17 cellular contexts compared by ENCODE assay signal in genomic region chr9:95738438-95738837, GRCh38.
DNase-seq lines count a peak whose midpoint lies in the region; ATAC-seq and TF ChIP-seq lines count a peak whose summit lies in the region.
"Had no signal": no experiment of that assay in that cellular context is flagged by ENCODE, and none has a peak within 500 bp of the region (broad histone marks: within the 10 kb centered on the region; RNA-seq: fewer than 3 reads in every experiment).

No MANE protein-coding gene starts in this region.

- no TSS peak for BruUV-seq in HCT116 (replicated peaks; lab: Mats Ljungman, UMichigan)

- CTCF ChIA-PET in HCT116 (lab: Charles Lee), result no interaction called here

- peak overlapping the region; percentile 8 for H2BK120ac ChIP-seq in trophoblast cell (ENCODE audit: insufficient read depth, low read length, poor library complexity)

- H3K79me2 ChIP-seq in HCT116 (ENCODE audit: insufficient read depth, low read length) (no peaks in the 10 kb centered on the region), trophoblast cell (ENCODE audit: control insufficient read depth, insufficient read depth, low read length, poor library complexity) (peaks cover 1% of the 10 kb centered on the region)

- H4K20me1 ChIP-seq in HCT116 (ENCODE audit: insufficient read depth), result no peaks in the 10 kb centered on the region
- H4K20me1 ChIP-seq: BLaER1 treated with 17β-estradiol and CSF1 and Interleukin-3, amounts not matched to agents 10 nM and 100 nM had no signal

- H3K4me1 ChIP-seq in HCT116 (ENCODE audit: control insufficient read depth in 1 of 2, insufficient read depth in 2 of 2, low read length in 2 of 2) (peaks cover 0 to 6% of the 10 kb centered on the region in 2 experiments; a peak in 2 of 4 replicates), trophoblast cell (ENCODE audit: control insufficient read depth in 1 of 2, insufficient read depth in 2 of 2, low read length in 2 of 2) (peaks cover 22 to 26% of the 10 kb centered on the region in 2 experiments), right cardiac atrium (ENCODE audit: control insufficient read depth, insufficient read depth, low read length) (no peaks in the 10 kb centered on the region)

- intact Hi-C loops in HCT116 (cut with micrococcal nuclease), result no loop called here
- intact Hi-C loops in right cardiac atrium (cut with DNase I), result no loop called here

- no peak overlapping the region for H3K4me3 Mint-ChIP-seq in immature natural killer cell
- H3K4me3 Mint-ChIP-seq: B cell; CD8-positive, alpha-beta T cell; H9 had no signal

- H2BK5ac ChIP-seq in trophoblast cell (ENCODE audit: low read depth, low read length, poor library complexity), result no peak overlapping the region

- H3K36me3 Mint-ChIP-seq in immature natural killer cell, result peaks cover 0 to 4% (median 0%) of the 10 kb centered on the region in 3 donors
- H3K36me3 Mint-ChIP-seq: CD8-positive, alpha-beta T cell had no signal

- H3K27me3 Mint-ChIP-seq in immature natural killer cell (ENCODE audit: low read depth in 3 of 3), result peaks cover 0 to 7% (median 0%) of the 10 kb centered on the region in 3 donors

- H3K4me2 ChIP-seq in HCT116 (ENCODE audit: low read length) (no peak overlapping the region), trophoblast cell (ENCODE audit: low read length) (no peak overlapping the region)

- no peak for TF ChIP-seq RAD21 in HCT116 (IDR thresholded peaks at IDR 0.05; ENCODE audit: low read depth)

- no peaks in the 10 kb centered on the region for H3K9me3 ChIP-seq in HCT116 (ENCODE audit: control insufficient read depth in 1 of 2, insufficient read depth in 1 of 2, low read depth in 1 of 2, low read length in 2 of 2)
- no peaks in the 10 kb centered on the region for H3K9me3 ChIP-seq in trophoblast cell (ENCODE audit: insufficient read depth, low read depth, low read length)
- no peaks in the 10 kb centered on the region for H3K9me3 ChIP-seq in right cardiac atrium (ENCODE audit: control insufficient read depth, low read length)
- H3K9me3 ChIP-seq: BLaER1 treated with 17β-estradiol and CSF1 and Interleukin-3, amounts not matched to agents 10 nM and 100 nM had no signal

- no peak overlapping the region for H3K4ac ChIP-seq in trophoblast cell (ENCODE audit: low read depth, low read length)

- DNase-seq in HCT116 (ENCODE audit: low read depth, low spot score), result no peak
- peak; percentile 17 for DNase-seq in M059J (ENCODE audit: low read depth)
- peak; percentile 6 to 12 (median 8) for DNase-seq in immature natural killer cell
- DNase-seq in trophoblast cell, result no peak
- no peak for DNase-seq in stimulated activated naive CD4-positive, alpha-beta T cell (lab: John Stamatoyannopoulos, UW)
- DNase-seq in right cardiac atrium, result no peak
- DNase-seq: 8988T; Calu3; CD8-positive, alpha-beta T cell; DMS79 treated with DMSO at 0.1 percent for 48 hours; GF-D8; GOT3; H9; IMR-90 had no signal

- no peaks in the 10 kb centered on the region for H3K36me3 ChIP-seq in HCT116 (ENCODE audit: control insufficient read depth in 1 of 2, insufficient read depth in 2 of 2, low read length in 2 of 2)
- H3K36me3 ChIP-seq in trophoblast cell (ENCODE audit: control insufficient read depth in 1 of 2, insufficient read depth in 2 of 2, low read length in 2 of 2), result no peaks in the 10 kb centered on the region
- H3K36me3 ChIP-seq: BLaER1 treated with 17β-estradiol and CSF1 and Interleukin-3, amounts not matched to agents 10 nM and 100 nM had no signal

- peak overlapping the region; percentile 53 for H4K91ac ChIP-seq in trophoblast cell (ENCODE audit: low read depth, low read length)

- H3K9me3 Mint-ChIP-seq in immature natural killer cell, result peaks cover 0 to 2% (median 0%) of the 10 kb centered on the region in 6 donors
- H3K9me3 Mint-ChIP-seq: CD8-positive, alpha-beta T cell; H9 had no signal

- H3K27ac Mint-ChIP-seq in immature natural killer cell, result no peak overlapping the region
- H3K27ac Mint-ChIP-seq: B cell; CD8-positive, alpha-beta T cell; H9 had no signal

- H3K27me3 ChIP-seq in HCT116 (ENCODE audit: insufficient read depth, low read length) (no peaks in the 10 kb centered on the region), trophoblast cell (ENCODE audit: insufficient read depth, low read length) (no peaks in the 10 kb centered on the region), right cardiac atrium (ENCODE audit: control insufficient read depth, insufficient read depth) (no peaks in the 10 kb centered on the region)
- H3K27me3 ChIP-seq: BLaER1 treated with 17β-estradiol and CSF1 and Interleukin-3, amounts not matched to agents 10 nM and 100 nM had no signal

- no peak overlapping the region for H4K12ac ChIP-seq in trophoblast cell (ENCODE audit: low read depth, low read length)

- no peak overlapping the region for H2AFZ ChIP-seq in HCT116 (ENCODE audit: low read depth, low read length, poor library complexity, severe bottlenecking)
- no peak overlapping the region for H2AFZ ChIP-seq in trophoblast cell (ENCODE audit: insufficient read depth, low read length, poor library complexity)

- no peak for ATAC-seq in HCT116
- ATAC-seq in right cardiac atrium, result no peak
- no peak for ATAC-seq in HG02678 (IDR thresholded peaks at IDR 0.05; ENCODE audit: unreplicated experiment)
- ATAC-seq: CD8-positive, alpha-beta T cell had no signal

- no peak for TF ChIP-seq CTCF in HCT116 (IDR thresholded peaks at IDR 0.05 in 2 of 3, conservative IDR thresholded peaks at IDR 0.05 in 1 of 3; ENCODE audit: borderline replicate concordance in 1 of 3, insufficient read depth in 1 of 3, low read depth in 2 of 3, low read length in 2 of 3)

- no peak for TF ChIP-seq POLR2A in HCT116 (IDR thresholded peaks at IDR 0.05; ENCODE audit: borderline replicate concordance, extremely low read depth, insufficient read depth, insufficient read length)

- H3K27ac ChIP-seq in HCT116 (ENCODE audit: low read depth, low read length) (no peak overlapping the region), trophoblast cell (ENCODE audit: low read depth, low read length) (no peak overlapping the region), right cardiac atrium (ENCODE audit: low read length) (no peak overlapping the region)
- H3K27ac ChIP-seq: BLaER1 treated with 17β-estradiol and CSF1 and Interleukin-3, amounts not matched to agents 10 nM and 100 nM had no signal

- H3K18ac ChIP-seq in trophoblast cell (ENCODE audit: low read length), result no peak overlapping the region

- peaks cover 15% of the 10 kb centered on the region for H3K79me1 ChIP-seq in trophoblast cell (ENCODE audit: low read length)

- peak overlapping the region; percentile 1 for H3K14ac ChIP-seq in trophoblast cell (ENCODE audit: low read length)

- RAD21 ChIA-PET in HCT116 (lab: Charles Lee; ENCODE audit: low non-redundant PET in 1 of 2, low total read pairs in 2 of 2, uncharacterized antibody in 2 of 2, unreplicated experiment in 2 of 2), result no interaction called here

- no peak overlapping the region for H4K8ac ChIP-seq in trophoblast cell (ENCODE audit: low read depth, low read length)

- POLR2A ChIA-PET in HCT116 (lab: Charles Lee), result no interaction called here

- H2AK5ac ChIP-seq in trophoblast cell (ENCODE audit: low read length), result peak overlapping the region; percentile 1

- H2BK12ac ChIP-seq in trophoblast cell (ENCODE audit: low read length), result peak overlapping the region; percentile 95

- H3K4me3 ChIP-seq in HCT116 (replicated peaks in 1 of 2; ENCODE audit: low read depth in 1 of 2, low read length in 2 of 2) (no peak overlapping the region), trophoblast cell (ENCODE audit: low read depth, low read length) (no peak overlapping the region), right cardiac atrium (ENCODE audit: low read length) (no peak overlapping the region)
- H3K4me3 ChIP-seq: BLaER1 treated with 17β-estradiol and CSF1 and Interleukin-3, amounts not matched to agents 10 nM and 100 nM had no signal

- no CpG with 5 or more reads among the region's 10 CpGs for WGBS in trophoblast cell (ENCODE audit: extremely low coverage, insufficient coverage, insufficient read length)
- 90% methylated on average over 10 of the region's 10 CpGs for WGBS in right cardiac atrium

- no peak overlapping the region for H3K23ac ChIP-seq in trophoblast cell (ENCODE audit: low read length)

- H3K9ac ChIP-seq in HCT116 (ENCODE audit: low read length) (no peak overlapping the region), trophoblast cell (ENCODE audit: low read length) (no peak overlapping the region)
- H3K9ac ChIP-seq: BLaER1 treated with 17β-estradiol and CSF1 and Interleukin-3, amounts not matched to agents 10 nM and 100 nM had no signal

- H3K9me2 ChIP-seq in HCT116 (ENCODE audit: insufficient read depth), result no peaks in the 10 kb centered on the region

- H3K4me1 Mint-ChIP-seq in immature natural killer cell, result no peaks in the 10 kb centered on the region
- H3K4me1 Mint-ChIP-seq: B cell had no signal

TF ChIP-seq in HCT116, 20 proteins besides CTCF, POLR2A, EP300 and RAD21:
- TF ChIP-seq CEBPB (IDR thresholded peaks at IDR 0.05; ENCODE audit: low read depth) (no peak), TCF7L2 (IDR thresholded peaks at IDR 0.05; ENCODE audit: borderline replicate concordance, extremely low read depth, insufficient read depth, insufficient read length) (peak; percentile 56), EZH2 (IDR thresholded peaks at IDR 0.05) (no peak), CBX3 (IDR thresholded peaks at IDR 0.05; ENCODE audit: low read depth) (no peak), ELF1 (IDR thresholded peaks at IDR 0.05; ENCODE audit: borderline replicate concordance, low read depth) (no peak), EGR1 (IDR thresholded peaks at IDR 0.05; ENCODE audit: low read depth) (no peak)
TF ChIP-seq in HCT116: peak in this region for 1.

Comparison
In these comparisons a context has a peak if more than half of its experiments do, and no peak if none do; other contexts are left out.
1. DNase-seq: peak in M059J (single experiment) and immature natural killer cell (3 of 3); none in HCT116 (single experiment), trophoblast cell (0 of 2), stimulated activated naive CD4-positive, alpha-beta T cell (0 of 6) and right cardiac atrium (0 of 3).